In the genomic region with DNA sequence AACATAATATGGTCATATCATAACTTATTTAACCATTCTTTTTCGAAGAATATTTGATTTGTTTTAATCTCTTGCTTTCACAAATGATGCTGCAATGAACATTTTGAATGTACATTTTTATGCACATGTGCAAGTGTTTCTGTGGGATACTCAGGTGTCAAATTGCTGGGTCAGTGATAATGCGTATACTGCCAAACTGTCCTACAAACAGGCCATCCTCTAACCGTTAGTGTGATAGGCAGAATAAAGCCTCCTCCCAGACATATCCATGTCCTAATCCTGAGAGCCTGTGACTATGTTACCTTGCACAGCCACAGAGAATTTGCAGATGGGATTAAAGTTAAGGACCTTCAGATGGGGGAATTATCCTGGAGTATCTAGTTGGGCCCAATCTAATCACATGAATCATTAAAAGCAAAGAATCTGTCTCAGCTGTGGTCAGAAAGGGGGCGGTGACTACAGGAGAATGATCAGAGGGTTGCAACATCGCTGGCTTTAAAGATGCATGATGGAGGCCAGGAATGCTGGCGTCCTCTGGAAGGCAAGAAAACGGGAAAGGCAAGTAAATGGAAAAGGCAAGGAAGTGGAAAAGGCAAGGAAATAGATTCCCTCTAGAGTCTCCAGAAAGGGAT, we compare ENCODE assay signal across 1 cellular context.
A peak's percentile ranks its signal among the peaks of the same experiment; 100 is the strongest.
TF ChIP-seq lines count a peak whose summit lies in the region.

No MANE protein-coding gene starts in this region.

TF ChIP-seq in H1, 55 proteins besides CTCF, POLR2A, EP300 and RAD21 (continued from another document):
- TF ChIP-seq, protein P1, sequence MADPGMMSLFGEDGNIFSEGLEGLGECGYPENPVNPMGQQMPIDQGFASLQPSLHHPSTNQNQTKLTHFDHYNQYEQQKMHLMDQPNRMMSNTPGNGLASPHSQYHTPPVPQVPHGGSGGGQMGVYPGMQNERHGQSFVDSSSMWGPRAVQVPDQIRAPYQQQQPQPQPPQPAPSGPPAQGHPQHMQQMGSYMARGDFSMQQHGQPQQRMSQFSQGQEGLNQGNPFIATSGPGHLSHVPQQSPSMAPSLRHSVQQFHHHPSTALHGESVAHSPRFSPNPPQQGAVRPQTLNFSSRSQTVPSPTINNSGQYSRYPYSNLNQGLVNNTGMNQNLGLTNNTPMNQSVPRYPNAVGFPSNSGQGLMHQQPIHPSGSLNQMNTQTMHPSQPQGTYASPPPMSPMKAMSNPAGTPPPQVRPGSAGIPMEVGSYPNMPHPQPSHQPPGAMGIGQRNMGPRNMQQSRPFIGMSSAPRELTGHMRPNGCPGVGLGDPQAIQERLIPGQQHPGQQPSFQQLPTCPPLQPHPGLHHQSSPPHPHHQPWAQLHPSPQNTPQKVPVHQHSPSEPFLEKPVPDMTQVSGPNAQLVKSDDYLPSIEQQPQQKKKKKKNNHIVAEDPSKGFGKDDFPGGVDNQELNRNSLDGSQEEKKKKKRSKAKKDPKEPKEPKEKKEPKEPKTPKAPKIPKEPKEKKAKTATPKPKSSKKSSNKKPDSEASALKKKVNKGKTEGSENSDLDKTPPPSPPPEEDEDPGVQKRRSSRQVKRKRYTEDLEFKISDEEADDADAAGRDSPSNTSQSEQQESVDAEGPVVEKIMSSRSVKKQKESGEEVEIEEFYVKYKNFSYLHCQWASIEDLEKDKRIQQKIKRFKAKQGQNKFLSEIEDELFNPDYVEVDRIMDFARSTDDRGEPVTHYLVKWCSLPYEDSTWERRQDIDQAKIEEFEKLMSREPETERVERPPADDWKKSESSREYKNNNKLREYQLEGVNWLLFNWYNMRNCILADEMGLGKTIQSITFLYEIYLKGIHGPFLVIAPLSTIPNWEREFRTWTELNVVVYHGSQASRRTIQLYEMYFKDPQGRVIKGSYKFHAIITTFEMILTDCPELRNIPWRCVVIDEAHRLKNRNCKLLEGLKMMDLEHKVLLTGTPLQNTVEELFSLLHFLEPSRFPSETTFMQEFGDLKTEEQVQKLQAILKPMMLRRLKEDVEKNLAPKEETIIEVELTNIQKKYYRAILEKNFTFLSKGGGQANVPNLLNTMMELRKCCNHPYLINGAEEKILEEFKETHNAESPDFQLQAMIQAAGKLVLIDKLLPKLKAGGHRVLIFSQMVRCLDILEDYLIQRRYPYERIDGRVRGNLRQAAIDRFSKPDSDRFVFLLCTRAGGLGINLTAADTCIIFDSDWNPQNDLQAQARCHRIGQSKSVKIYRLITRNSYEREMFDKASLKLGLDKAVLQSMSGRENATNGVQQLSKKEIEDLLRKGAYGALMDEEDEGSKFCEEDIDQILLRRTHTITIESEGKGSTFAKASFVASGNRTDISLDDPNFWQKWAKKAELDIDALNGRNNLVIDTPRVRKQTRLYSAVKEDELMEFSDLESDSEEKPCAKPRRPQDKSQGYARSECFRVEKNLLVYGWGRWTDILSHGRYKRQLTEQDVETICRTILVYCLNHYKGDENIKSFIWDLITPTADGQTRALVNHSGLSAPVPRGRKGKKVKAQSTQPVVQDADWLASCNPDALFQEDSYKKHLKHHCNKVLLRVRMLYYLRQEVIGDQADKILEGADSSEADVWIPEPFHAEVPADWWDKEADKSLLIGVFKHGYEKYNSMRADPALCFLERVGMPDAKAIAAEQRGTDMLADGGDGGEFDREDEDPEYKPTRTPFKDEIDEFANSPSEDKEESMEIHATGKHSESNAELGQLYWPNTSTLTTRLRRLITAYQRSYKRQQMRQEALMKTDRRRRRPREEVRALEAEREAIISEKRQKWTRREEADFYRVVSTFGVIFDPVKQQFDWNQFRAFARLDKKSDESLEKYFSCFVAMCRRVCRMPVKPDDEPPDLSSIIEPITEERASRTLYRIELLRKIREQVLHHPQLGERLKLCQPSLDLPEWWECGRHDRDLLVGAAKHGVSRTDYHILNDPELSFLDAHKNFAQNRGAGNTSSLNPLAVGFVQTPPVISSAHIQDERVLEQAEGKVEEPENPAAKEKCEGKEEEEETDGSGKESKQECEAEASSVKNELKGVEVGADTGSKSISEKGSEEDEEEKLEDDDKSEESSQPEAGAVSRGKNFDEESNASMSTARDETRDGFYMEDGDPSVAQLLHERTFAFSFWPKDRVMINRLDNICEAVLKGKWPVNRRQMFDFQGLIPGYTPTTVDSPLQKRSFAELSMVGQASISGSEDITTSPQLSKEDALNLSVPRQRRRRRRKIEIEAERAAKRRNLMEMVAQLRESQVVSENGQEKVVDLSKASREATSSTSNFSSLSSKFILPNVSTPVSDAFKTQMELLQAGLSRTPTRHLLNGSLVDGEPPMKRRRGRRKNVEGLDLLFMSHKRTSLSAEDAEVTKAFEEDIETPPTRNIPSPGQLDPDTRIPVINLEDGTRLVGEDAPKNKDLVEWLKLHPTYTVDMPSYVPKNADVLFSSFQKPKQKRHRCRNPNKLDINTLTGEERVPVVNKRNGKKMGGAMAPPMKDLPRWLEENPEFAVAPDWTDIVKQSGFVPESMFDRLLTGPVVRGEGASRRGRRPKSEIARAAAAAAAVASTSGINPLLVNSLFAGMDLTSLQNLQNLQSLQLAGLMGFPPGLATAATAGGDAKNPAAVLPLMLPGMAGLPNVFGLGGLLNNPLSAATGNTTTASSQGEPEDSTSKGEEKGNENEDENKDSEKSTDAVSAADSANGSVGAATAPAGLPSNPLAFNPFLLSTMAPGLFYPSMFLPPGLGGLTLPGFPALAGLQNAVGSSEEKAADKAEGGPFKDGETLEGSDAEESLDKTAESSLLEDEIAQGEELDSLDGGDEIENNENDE (IDR thresholded peaks at IDR 0.05; ENCODE audit: insufficient replicate concordance, low read length), result no peak
- TF ChIP-seq NRF1 (IDR thresholded peaks at IDR 0.05; ENCODE audit: low read depth, low read length) (no peak), CEBPB (IDR thresholded peaks at IDR 0.05; ENCODE audit: low read depth, low read length) (peak; percentile 91), CBX8 (IDR thresholded peaks at IDR 0.05; ENCODE audit: borderline replicate concordance, low read depth, low read length) (no peak), RBBP5 (IDR thresholded peaks at IDR 0.05; ENCODE audit: borderline replicate concordance, low read depth, low read length) (no peak), NANOG (IDR thresholded peaks at IDR 0.05; ENCODE audit: insufficient read depth, low read depth, low read length, poor library complexity, severe bottlenecking) (no peak), YY1 (IDR thresholded peaks at IDR 0.05; ENCODE audit: low read depth, low read length) (no peak), CBX5 (IDR thresholded peaks at IDR 0.05; ENCODE audit: low read depth, low read length) (no peak), JUND (IDR thresholded peaks at IDR 0.05; ENCODE audit: low read length) (no peak), BCL11A (IDR thresholded peaks at IDR 0.05; ENCODE audit: low read depth in 2 of 2, low read length in 2 of 2) (no peak), PHF8 (conservative IDR thresholded peaks at IDR 0.05; ENCODE audit: low read depth, low read length) (no peak), MAFK (IDR thresholded peaks at IDR 0.05; ENCODE audit: low read depth, low read length) (no peak)
- TF ChIP-seq, protein P2, sequence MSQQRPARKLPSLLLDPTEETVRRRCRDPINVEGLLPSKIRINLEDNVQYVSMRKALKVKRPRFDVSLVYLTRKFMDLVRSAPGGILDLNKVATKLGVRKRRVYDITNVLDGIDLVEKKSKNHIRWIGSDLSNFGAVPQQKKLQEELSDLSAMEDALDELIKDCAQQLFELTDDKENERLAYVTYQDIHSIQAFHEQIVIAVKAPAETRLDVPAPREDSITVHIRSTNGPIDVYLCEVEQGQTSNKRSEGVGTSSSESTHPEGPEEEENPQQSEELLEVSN (IDR thresholded peaks at IDR 0.05), result no peak
TF ChIP-seq in H1: peak in this region for 2.
